Comparison of ENCODE assay signal across 25 cellular contexts in genomic region chr7:72053273-72053672, GRCh38.
"Had no signal": no experiment of that assay in that cellular context is flagged by ENCODE, and none has a peak within 500 bp of the region (broad histone marks: within the 10 kb centered on the region; RNA-seq: fewer than 3 reads in every experiment).

No MANE protein-coding gene starts in this region.

- H3K27me3 Mint-ChIP-seq: effector memory CD8-positive, alpha-beta T cell; naive thymus-derived CD8-positive, alpha-beta T cell; stimulated activated memory B cell treated with anti-CD40 and anti-IgM and Interleukin-4, amounts not matched to agents 10 μg/mL and 1 μg/mL and 100 μg/mL, for 72 hours; stimulated activated naive CD8-positive, alpha-beta T cell treated with anti-CD3 and anti-CD28 coated beads, Interleukin-15, Interleukin-2, amounts not matched to agents 100 ng/mL and 50 ng/mL, for 24 hours had no signal

- H3K9me3 ChIP-seq: esophagus squamous epithelium, prostate gland, thoracic aorta, upper lobe of left lung, uterus had no signal

- H3K36me3 Mint-ChIP-seq: immature natural killer cell; stimulated activated memory B cell treated with anti-CD40 and anti-IgM and Interleukin-4, amounts not matched to agents 10 μg/mL and 1 μg/mL and 100 μg/mL, for 72 hours had no signal

- H3K4me1 ChIP-seq: esophagus squamous epithelium, prostate gland, sigmoid colon, tibial nerve, upper lobe of left lung, uterus had no signal

- ATAC-seq: effector memory CD8-positive, alpha-beta T cell; naive thymus-derived CD8-positive, alpha-beta T cell; right cardiac atrium; stimulated activated memory B cell treated with anti-CD40 and anti-IgM and Interleukin-4, amounts not matched to agents 10 μg/mL and 1 μg/mL and 100 μg/mL, for 72 hours had no signal

- H3K4me3 Mint-ChIP-seq: effector memory CD8-positive, alpha-beta T cell; immature natural killer cell; naive thymus-derived CD8-positive, alpha-beta T cell; nephron progenitor cell; stimulated activated memory B cell treated with anti-CD40 and anti-IgM and Interleukin-4, amounts not matched to agents 10 μg/mL and 1 μg/mL and 100 μg/mL, for 72 hours; stimulated activated naive CD8-positive, alpha-beta T cell treated with anti-CD3 and anti-CD28 coated beads, Interleukin-15, Interleukin-2, amounts not matched to agents 100 ng/mL and 50 ng/mL, for 24 hours had no signal

- H3K4me1 Mint-ChIP-seq: immature natural killer cell; nephron progenitor cell; stimulated activated memory B cell treated with anti-CD40 and anti-IgM and Interleukin-4, amounts not matched to agents 10 μg/mL and 1 μg/mL and 100 μg/mL, for 72 hours had no signal

- H3K27ac ChIP-seq: esophagus squamous epithelium, prostate gland, sigmoid colon, spleen, thoracic aorta, tibial nerve, upper lobe of left lung, uterus had no signal

- DNase-seq: effector memory CD8-positive, alpha-beta T cell; erythroblast; esophagus squamous epithelium; foreskin melanocyte; hypothalamus; immature natural killer cell; mesendoderm; midbrain; naive thymus-derived CD8-positive, alpha-beta T cell; nephron progenitor cell; nucleus accumbens; right cardiac atrium; sigmoid colon; spleen; stimulated activated CD4-positive, alpha-beta T cell treated with anti-CD3 and anti-CD28 coated beads, Interleukin-4, amount 100 ng/mL, for 4 hours; upper lobe of left lung; uterus had no signal

- H3K36me3 ChIP-seq: esophagus squamous epithelium, prostate gland, sigmoid colon, spleen, thoracic aorta, tibial nerve, upper lobe of left lung, uterus had no signal

- FAIRE-seq: colon, endometrium, keratinocyte had no signal

- H3K27me3 ChIP-seq: esophagus squamous epithelium, sigmoid colon, spleen, tibial nerve, upper lobe of left lung, uterus had no signal

- H3K27ac Mint-ChIP-seq: effector memory CD8-positive, alpha-beta T cell; immature natural killer cell; naive thymus-derived CD8-positive, alpha-beta T cell; nephron progenitor cell; stimulated activated memory B cell treated with anti-CD40 and anti-IgM and Interleukin-4, amounts not matched to agents 10 μg/mL and 1 μg/mL and 100 μg/mL, for 72 hours; stimulated activated naive CD8-positive, alpha-beta T cell treated with anti-CD3 and anti-CD28 coated beads, Interleukin-15, Interleukin-2, amounts not matched to agents 100 ng/mL and 50 ng/mL, for 24 hours had no signal

- H3K4me3 ChIP-seq: esophagus squamous epithelium, prostate gland, sigmoid colon, spleen, thoracic aorta, tibial nerve, upper lobe of left lung, uterus had no signal
